8 cellular contexts compared by ENCODE assay signal in genomic region chr1:15046487-15047165, GRCh38.
DNase-seq lines count a peak whose midpoint lies in the region; ATAC-seq, FAIRE-seq and TF ChIP-seq lines count a peak whose summit lies in the region.

No MANE protein-coding gene starts in this region.

- no peaks in the 10 kb centered on the region for H3K9me3 ChIP-seq in CD4-positive, CD25-positive, alpha-beta regulatory T cell (ENCODE audit: control insufficient read depth in 2 of 2, low read length in 2 of 2)
- H3K9me3 ChIP-seq in HAP-1 (no peaks in the 10 kb centered on the region), Peyer's patch (no peaks in the 10 kb centered on the region), pancreas (no peaks in the 10 kb centered on the region)

- H3K27me3 Mint-ChIP-seq in CD4-positive, CD25-positive, alpha-beta regulatory T cell = peaks cover 4% of the 10 kb centered on the region
- no peaks in the 10 kb centered on the region for H3K27me3 Mint-ChIP-seq in activated naive CD4-positive, alpha-beta T cell treated with anti-CD3 and anti-CD28 coated beads, Interleukin-2, amount 10 ng/mL, durations not matched to agents 7 days and 5 days

- H3K27ac ChIP-seq in CD4-positive, CD25-positive, alpha-beta regulatory T cell (ENCODE audit: insufficient read depth, low read length, poor library complexity, severe bottlenecking) = no peak overlapping the region
- H3K27ac ChIP-seq in Peyer's patch (no peak overlapping the region), pancreas (no peak overlapping the region)

- H3K4me3 ChIP-seq in CD4-positive, CD25-positive, alpha-beta regulatory T cell (ENCODE audit: low read depth, low read length) = no peak overlapping the region
- H3K4me3 ChIP-seq in HAP-1 = no peak overlapping the region
- no peak overlapping the region for H3K4me3 ChIP-seq in Peyer's patch
- no peak overlapping the region for H3K4me3 ChIP-seq in pancreas

- no peaks in the 10 kb centered on the region for H3K9me3 Mint-ChIP-seq in CD4-positive, CD25-positive, alpha-beta regulatory T cell
- H3K9me3 Mint-ChIP-seq in activated naive CD4-positive, alpha-beta T cell treated with anti-CD3 and anti-CD28 coated beads, Interleukin-2, amount 10 ng/mL, durations not matched to agents 7 days and 5 days = no peaks in the 10 kb centered on the region

- no peak for FAIRE-seq in pancreas (lab: Jason Lieb, UNC)

- in situ Hi-C loops in HAP-1 (cut with MboI; ENCODE audit: low sequenced_read_pairs) = loop anchor here (25.0 kb wide), 3 partner anchors 459 to 1084 kb away; partner anchors contain the start of gene KAZN

- H3K36me3 Mint-ChIP-seq in CD4-positive, CD25-positive, alpha-beta regulatory T cell = no peaks in the 10 kb centered on the region
- no peaks in the 10 kb centered on the region for H3K36me3 Mint-ChIP-seq in activated naive CD4-positive, alpha-beta T cell treated with anti-CD3 and anti-CD28 coated beads, Interleukin-2, amount 10 ng/mL, durations not matched to agents 7 days and 5 days

- H3K27ac Mint-ChIP-seq in CD4-positive, CD25-positive, alpha-beta regulatory T cell = no peak overlapping the region
- no peak overlapping the region for H3K27ac Mint-ChIP-seq in activated naive CD4-positive, alpha-beta T cell treated with anti-CD3 and anti-CD28 coated beads, Interleukin-2, amount 10 ng/mL, durations not matched to agents 7 days and 5 days

- H3K4me1 Mint-ChIP-seq in CD4-positive, CD25-positive, alpha-beta regulatory T cell = no peaks in the 10 kb centered on the region
- no peaks in the 10 kb centered on the region for H3K4me1 Mint-ChIP-seq in activated naive CD4-positive, alpha-beta T cell treated with anti-CD3 and anti-CD28 coated beads, Interleukin-2, amount 10 ng/mL, durations not matched to agents 7 days and 5 days

- no peak for ATAC-seq in CD4-positive, CD25-positive, alpha-beta regulatory T cell (ENCODE audit: low read depth in 2 of 2)
- peak; percentile 77 to 95 (median 88) for ATAC-seq in pancreas
- ATAC-seq in GM18867 (IDR thresholded peaks at IDR 0.05; ENCODE audit: unreplicated experiment) = no peak

- H3K36me3 ChIP-seq in CD4-positive, CD25-positive, alpha-beta regulatory T cell (ENCODE audit: control insufficient read depth, insufficient read depth, low read length) = no peaks in the 10 kb centered on the region
- H3K36me3 ChIP-seq in HAP-1 (replicated peaks) (no peaks in the 10 kb centered on the region), Peyer's patch (no peaks in the 10 kb centered on the region), pancreas (no peaks in the 10 kb centered on the region)

- H3K27me3 ChIP-seq in CD4-positive, CD25-positive, alpha-beta regulatory T cell (ENCODE audit: control insufficient read depth, insufficient read depth, low read length) = no peaks in the 10 kb centered on the region
- H3K27me3 ChIP-seq in HAP-1 (ENCODE audit: low read depth) (no peaks in the 10 kb centered on the region), Peyer's patch (no peaks in the 10 kb centered on the region), pancreas (no peaks in the 10 kb centered on the region)

- no peak for TF ChIP-seq POLR2A in Peyer's patch (IDR thresholded peaks at IDR 0.05)

- 39 to 43% methylated on average over 14 of the region's 14 CpGs for WGBS in pancreas, 2 donors

- peak in 2 of 3 donors; percentile 18 to 38 for DNase-seq in CD4-positive, CD25-positive, alpha-beta regulatory T cell
- DNase-seq in HAP-1 (ENCODE audit: low spot score in 2 of 2) (peak; percentile 35 to 87), Peyer's patch (peak; percentile 30 to 71 (median 68)), germinal center (ENCODE audit: low spot score) (peak; percentile 59), pancreas (peak; percentile 61 to 90 (median 79)), ureter (ENCODE audit: low spot score) (peak; percentile 80)
- peak; percentile 69 for DNase-seq in activated naive CD4-positive, alpha-beta T cell treated with anti-CD3 and anti-CD28 coated beads, Interleukin-2, amount 10 ng/mL, durations not matched to agents 7 days and 5 days

- peak in 5 of 6 experiments; percentile 43 to 88 (median 79) for TF ChIP-seq CTCF in Peyer's patch (IDR thresholded peaks at IDR 0.05)
- peak; percentile 83 to 91 (median 90) for TF ChIP-seq CTCF in pancreas (IDR thresholded peaks at IDR 0.05)

- intact Hi-C loops in pancreas (cut with DNase I) = loop anchor here in 1 of 3 donors (10.0 kb wide), 1 partner anchor 942 kb away; no protein-coding TSS in a partner anchor

- no peaks in the 10 kb centered on the region for H3K4me1 ChIP-seq in CD4-positive, CD25-positive, alpha-beta regulatory T cell (ENCODE audit: control insufficient read depth, insufficient read depth, low read length, poor library complexity, severe bottlenecking)
- H3K4me1 ChIP-seq in HAP-1 = no peaks in the 10 kb centered on the region
- no peaks in the 10 kb centered on the region for H3K4me1 ChIP-seq in Peyer's patch
- no peaks in the 10 kb centered on the region for H3K4me1 ChIP-seq in pancreas

- CTCF ChIA-PET in activated naive CD4-positive, alpha-beta T cell treated with anti-CD3 and anti-CD28 coated beads, Interleukin-2, amount 10 ng/mL, durations not matched to agents 7 days and 5 days (lab: Charles Lee) = interaction anchor here (0.5 to 1.4 kb wide), 7 partner anchors 10 to 1261 kb away, joined by 3 to 8 read pairs (median 3); no protein-coding TSS in a partner anchor

- no peak overlapping the region for H3K4me3 Mint-ChIP-seq in CD4-positive, CD25-positive, alpha-beta regulatory T cell
- no peak overlapping the region for H3K4me3 Mint-ChIP-seq in activated naive CD4-positive, alpha-beta T cell treated with anti-CD3 and anti-CD28 coated beads, Interleukin-2, amount 10 ng/mL, durations not matched to agents 7 days and 5 days

Comparison
In these comparisons a context has a peak if more than half of its experiments do, and no peak if none do; other contexts are left out.
1. ATAC-seq: peak in pancreas (4 of 4); none in CD4-positive, CD25-positive, alpha-beta regulatory T cell (0 of 2) and GM18867 (single experiment).
2. DNase-seq: peak in every context shown above with its lines; median percentile 80 in ureter; 79 in pancreas; 69 in activated naive CD4-positive, alpha-beta T cell treated with anti-CD3 and anti-CD28 coated beads, Interleukin-2, amount 10 ng/mL, durations not matched to agents 7 days and 5 days; 68 in Peyer's patch; 61 in HAP-1; 59 in germinal center; 28 in CD4-positive, CD25-positive, alpha-beta regulatory T cell.